In the genomic region with DNA sequence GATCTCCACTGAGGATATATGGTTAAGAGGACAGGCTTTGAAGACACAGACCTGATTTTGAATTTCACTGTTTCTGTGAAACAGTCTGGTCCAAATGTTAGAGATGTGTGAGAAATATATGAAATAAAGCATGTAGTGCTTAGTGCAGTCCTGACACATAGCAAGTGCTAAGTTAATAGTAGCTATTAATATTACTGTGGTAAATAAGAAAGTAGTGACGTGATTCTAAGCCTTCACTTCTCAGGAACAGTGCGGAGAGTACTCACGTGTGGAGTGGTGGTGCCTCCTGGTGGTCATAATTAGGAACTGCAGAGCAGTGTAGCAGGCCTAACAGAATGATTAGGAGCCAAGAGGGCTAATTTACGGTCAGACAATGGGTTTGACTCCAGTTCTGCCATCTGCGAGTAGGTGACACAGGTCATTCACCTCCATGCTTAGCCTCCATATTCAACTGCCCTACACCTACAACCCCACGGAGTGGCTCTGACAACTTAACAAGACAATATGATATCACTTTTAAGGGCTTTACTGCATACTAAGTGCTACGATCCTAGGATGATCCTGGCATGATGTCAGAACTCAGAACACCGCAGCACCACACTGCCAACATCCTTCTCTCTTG, we compare ENCODE assay signal across 8 cellular contexts.
DNase-seq lines count a peak whose midpoint lies in the region; ATAC-seq, FAIRE-seq and TF ChIP-seq lines count a peak whose summit lies in the region.

No MANE protein-coding gene starts in this region.

- H3K4me3 ChIP-seq in IMR-90 (ENCODE audit: insufficient read depth, low read depth, low read length) = no peak overlapping the region
- H3K4me3 ChIP-seq in fibroblast of mammary gland (ENCODE audit: control insufficient read depth, low read depth, low read length) = no peak overlapping the region

- FAIRE-seq in GM19239 (lab: Jason Lieb, UNC) = peak; percentile 88

- no peak overlapping the region for H3K4me3 Mint-ChIP-seq in neural crest cell

- no peak overlapping the region for H4K5ac ChIP-seq in IMR-90 (ENCODE audit: low read depth, low read length)

- H3K9me3 Mint-ChIP-seq in neural crest cell = no peaks in the 10 kb centered on the region

- peak overlapping the region; percentile 89 for H2AK9ac ChIP-seq in IMR-90 (replicated peaks; ENCODE audit: low read depth, low read length, poor library complexity)

- no peaks in the 10 kb centered on the region for H3K79me1 ChIP-seq in IMR-90 (ENCODE audit: low read depth in 1 of 2, low read length in 2 of 2)

- POLR2A ChIA-PET in IMR-90 (lab: Charles Lee; ENCODE audit: unreplicated experiment) = interaction anchor here (1.0 kb wide), 1 partner anchor 330 kb away, joined by 3 read pairs; no protein-coding TSS in a partner anchor

- H3K4me1 Mint-ChIP-seq in neural crest cell = no peaks in the 10 kb centered on the region

- peak overlapping the region; percentile 16 for H2BK5ac ChIP-seq in IMR-90 (ENCODE audit: low read depth, low read length, poor library complexity, severe bottlenecking)

- no peak overlapping the region for H3K4me2 ChIP-seq in IMR-90 (ENCODE audit: low read depth, low read length)

- H3K9me3 ChIP-seq in IMR-90 (ENCODE audit: control insufficient read depth, insufficient read depth, low read length) = no peaks in the 10 kb centered on the region

- H3K4me1 ChIP-seq in IMR-90 (ENCODE audit: control insufficient read depth, insufficient read depth, low read length) = peaks cover 11% of the 10 kb centered on the region

- peak overlapping the region; percentile 77 for H3K4ac ChIP-seq in IMR-90 (ENCODE audit: low read depth, low read length)

- H4K8ac ChIP-seq in IMR-90 (ENCODE audit: low read depth in 2 of 2, low read length in 2 of 2) = peak overlapping the region in 1 of 2 experiments; percentile 90; a peak in 2 of 4 replicates

- no peaks in the 10 kb centered on the region for H3K27me3 Mint-ChIP-seq in neural crest cell (ENCODE audit: low read depth)

- peak overlapping the region; percentile 90 for H2AK5ac ChIP-seq in IMR-90 (ENCODE audit: low read depth, low read length)

- dilution Hi-C loops in IMR-90 (cut with HindIII; ENCODE audit: low sequenced_read_pairs, unreplicated experiment) = no loop called here

- H2BK20ac ChIP-seq in IMR-90 (ENCODE audit: low read depth, low read length) = peak overlapping the region; percentile 86

- H2BK15ac ChIP-seq in IMR-90 (ENCODE audit: low read depth, low read length) = peak overlapping the region; percentile 60; the same call in 1 of the 3 replicates

- no peaks in the 10 kb centered on the region for H4K20me1 ChIP-seq in IMR-90 (ENCODE audit: insufficient read depth, low read length)

- H3K27ac ChIP-seq in IMR-90 (ENCODE audit: insufficient read depth, low read length) = no peak overlapping the region

- 0 out of 2 replicates have a peak overlapping the region, but pooled peaks have one; percentile 26 for H4K91ac ChIP-seq in IMR-90 (ENCODE audit: insufficient read depth, low read depth, low read length)

- H2BK120ac ChIP-seq in IMR-90 (ENCODE audit: low read depth, low read length) = peak overlapping the region; percentile 83

- DNase-seq in Ammon's horn (ENCODE audit: low spot score) (peak; percentile 90), GM19239 (ENCODE audit: insufficient read length, low spot score) (peak; percentile 80), IMR-90 (peak; percentile 76), OCI-M1 (lab: John Stamatoyannopoulos, UW) (peak; percentile 86), fibroblast of mammary gland (ENCODE audit: low read depth) (peak; percentile 81), neural crest cell (ENCODE audit: low read depth, low spot score) (peak; percentile 70), stromal cell of bone marrow (ENCODE audit: low read depth) (peak; percentile 59)
- DNase-seq in activated T-cell treated with anti-CD3 and anti-CD28 coated beads, Interleukin-2, amount 50 U/mL, for 1 hour = peak; percentile 78

- H3K27me3 ChIP-seq in IMR-90 (ENCODE audit: control insufficient read depth, insufficient read depth, low read length) = no peaks in the 10 kb centered on the region

- no peak overlapping the region for H3K56ac ChIP-seq in IMR-90 (ENCODE audit: extremely low read depth, insufficient read depth, low read length)

- no peaks in the 10 kb centered on the region for H3K36me3 Mint-ChIP-seq in neural crest cell (ENCODE audit: low read depth)

- CTCF ChIA-PET in IMR-90 (lab: Yijun Ruan, JAX) = interaction anchor here (0.6 to 1.9 kb wide), 8 partner anchors 22 to 543 kb away, joined by 3 to 21 read pairs (median 3); no protein-coding TSS in a partner anchor

- TF ChIP-seq CTCF in IMR-90 (conservative IDR thresholded peaks at IDR 0.05; ENCODE audit: low read depth, low read length) (peak; percentile 99), fibroblast of mammary gland (conservative IDR thresholded peaks at IDR 0.05; ENCODE audit: control insufficient read depth, insufficient read depth, low read depth, low read length) (peak; percentile 99), neural crest cell (conservative IDR thresholded peaks at IDR 0.05) (peak; percentile 99)

- in situ Hi-C loops in IMR-90 (cut with MboI; ENCODE audit: low sequenced_read_pairs) = loop anchor here (5.0 kb wide), 2 partner anchors 328 to 543 kb away; no protein-coding TSS in a partner anchor

- H3K27ac Mint-ChIP-seq in neural crest cell (ENCODE audit: unreplicated experiment) = no peak overlapping the region

- peak overlapping the region; percentile 51 for H3K14ac ChIP-seq in IMR-90 (replicated peaks; ENCODE audit: low read depth, low read length)

- TF ChIP-seq POLR2A in IMR-90 (IDR thresholded peaks at IDR 0.05; ENCODE audit: low read depth, low read length) = 0 out of 2 replicates have a peak, but pooled peaks have one; percentile 30

- no TSS peak for BruUV-seq in IMR-90 (replicated peaks; lab: Mats Ljungman, UMichigan)

- peak overlapping the region; percentile 84 for H2AFZ ChIP-seq in IMR-90 (replicated peaks; ENCODE audit: low read length, poor library complexity)

- 0 out of 2 replicates have a peak overlapping the region, but pooled peaks have one; percentile 20 for H3K23ac ChIP-seq in IMR-90 (ENCODE audit: low read depth, low read length)

- peak; percentile 100 for TF ChIP-seq RAD21 in IMR-90 (IDR thresholded peaks at IDR 0.05; ENCODE audit: low read length)

- H3K18ac ChIP-seq in IMR-90 (ENCODE audit: low read depth, low read length) = no peak overlapping the region

- H3K36me3 ChIP-seq in IMR-90 (ENCODE audit: control insufficient read depth, insufficient read depth, low read length) = no peaks in the 10 kb centered on the region

- ATAC-seq in IMR-90 (ENCODE audit: low read depth) = peak; percentile 98

- intact Hi-C loops in IMR-90 (cut with micrococcal nuclease) = loop anchor here (1.0 to 5.0 kb wide), 5 partner anchors 166 to 618 kb away; a partner anchor contains a TSS

- peaks cover 5% of the 10 kb centered on the region for H3K9me1 ChIP-seq in IMR-90 (ENCODE audit: insufficient read depth, low read length)

- WGBS in IMR-90 (ENCODE audit: extremely low coverage in 2 of 2, insufficient read length in 1 of 2), 2 experiments = 20% methylated on average over 1 of the region's 8 CpGs; no CpG with 5 or more reads in 1 of the 2 experiments

- H3K9ac ChIP-seq in IMR-90 (ENCODE audit: low read depth, low read length) = no peak overlapping the region

TF ChIP-seq in IMR-90, 13 proteins besides CTCF, POLR2A, EP300 and RAD21:
- TF ChIP-seq MXI1 (IDR thresholded peaks at IDR 0.05; ENCODE audit: borderline replicate concordance, low read depth, low read length) = no peak
- TF ChIP-seq BHLHE40 (IDR thresholded peaks at IDR 0.05; ENCODE audit: low read depth, low read length) = peak; percentile 81
- TF ChIP-seq SMC3 (IDR thresholded peaks at IDR 0.05; ENCODE audit: low read depth, low read length) = peak; percentile 99
- TF ChIP-seq CHD1 (IDR thresholded peaks at IDR 0.05; ENCODE audit: low read depth, low read length) = no peak
- TF ChIP-seq, protein P1, sequence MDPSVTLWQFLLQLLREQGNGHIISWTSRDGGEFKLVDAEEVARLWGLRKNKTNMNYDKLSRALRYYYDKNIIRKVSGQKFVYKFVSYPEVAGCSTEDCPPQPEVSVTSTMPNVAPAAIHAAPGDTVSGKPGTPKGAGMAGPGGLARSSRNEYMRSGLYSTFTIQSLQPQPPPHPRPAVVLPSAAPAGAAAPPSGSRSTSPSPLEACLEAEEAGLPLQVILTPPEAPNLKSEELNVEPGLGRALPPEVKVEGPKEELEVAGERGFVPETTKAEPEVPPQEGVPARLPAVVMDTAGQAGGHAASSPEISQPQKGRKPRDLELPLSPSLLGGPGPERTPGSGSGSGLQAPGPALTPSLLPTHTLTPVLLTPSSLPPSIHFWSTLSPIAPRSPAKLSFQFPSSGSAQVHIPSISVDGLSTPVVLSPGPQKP (IDR thresholded peaks at IDR 0.05; ENCODE audit: borderline replicate concordance, low read depth, low read length) = no peak
- TF ChIP-seq FOS (IDR thresholded peaks at IDR 0.05; ENCODE audit: low read depth, low read length) = no peak
